ENCODE assay signal across 4 cellular contexts in genomic region chr11:20205807-20206206, GRCh38. TPM values are rescaled to one million over a fixed set of nuclear protein-coding genes. Genes with fewer than 3 reads are reported as not detected.
"Had no signal": no experiment of that assay in that cellular context is flagged by ENCODE, and none has a peak within 500 bp of the region (broad histone marks: within the 10 kb centered on the region; RNA-seq: fewer than 3 reads in every experiment).

No MANE protein-coding gene starts in this region.

- DNase-seq: GDM1, GF-D8 had no signal

- H3K4me3 ChIP-seq: GM12878 had no signal

- ATAC-seq: GM12878 had no signal

RNA-seq across cellular contexts. Expression of gene DBX1, which starts 45.5 kb away (rescaled TPM):
- total RNA-seq: G401, GM12878 had no signal
- polyA plus RNA-seq: GM12878 had no signal
